In the genomic region with DNA sequence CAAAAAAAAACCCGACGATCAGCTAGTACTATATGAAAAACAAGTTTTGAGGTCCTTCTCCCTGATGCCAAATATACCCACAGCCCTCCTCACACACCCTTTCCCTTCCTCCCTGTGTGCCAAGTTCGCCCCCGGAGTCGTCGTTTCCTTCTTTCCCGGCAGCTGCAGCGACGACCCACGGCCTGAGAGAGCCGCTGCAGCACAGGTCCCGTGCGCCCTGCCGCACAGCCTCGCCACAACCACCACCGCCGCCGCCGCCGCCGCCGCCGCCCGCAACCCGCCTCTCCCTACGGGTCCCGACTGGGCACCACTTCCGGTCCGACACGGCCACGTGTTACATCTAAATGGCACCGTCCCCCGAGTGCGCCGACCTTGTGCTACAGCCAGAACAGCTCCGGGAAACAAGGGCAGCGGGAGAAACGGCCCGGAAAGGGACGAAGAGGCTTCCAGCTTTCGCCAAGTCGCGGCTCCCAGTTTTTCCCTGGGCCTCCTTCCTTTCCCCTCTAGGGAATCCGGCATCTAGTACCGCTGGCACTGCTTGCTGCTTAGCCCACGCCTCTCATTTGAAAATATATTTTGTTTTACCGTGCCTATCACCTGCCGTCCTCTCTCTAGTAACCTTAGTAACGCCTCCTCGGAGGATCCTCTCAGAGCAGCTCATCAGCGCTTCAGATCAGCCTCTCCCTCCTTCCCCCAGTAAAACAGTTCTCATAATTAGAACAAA, we compare ENCODE assay signal across 8 cellular contexts. TPM values are rescaled to one million over a fixed set of nuclear protein-coding genes. Genes with fewer than 3 reads are reported as not detected.
DNase-seq lines count a peak whose midpoint lies in the region; ATAC-seq and TF ChIP-seq lines count a peak whose summit lies in the region.

A gene with protein sequence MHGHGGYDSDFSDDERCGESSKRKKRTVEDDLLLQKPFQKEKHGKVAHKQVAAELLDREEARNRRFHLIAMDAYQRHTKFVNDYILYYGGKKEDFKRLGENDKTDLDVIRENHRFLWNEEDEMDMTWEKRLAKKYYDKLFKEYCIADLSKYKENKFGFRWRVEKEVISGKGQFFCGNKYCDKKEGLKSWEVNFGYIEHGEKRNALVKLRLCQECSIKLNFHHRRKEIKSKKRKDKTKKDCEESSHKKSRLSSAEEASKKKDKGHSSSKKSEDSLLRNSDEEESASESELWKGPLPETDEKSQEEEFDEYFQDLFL (minus strand): TSS at position 315 of the 724 bp plus-strand sequence. CDS start 2,486 bp downstream, outside the sequence.

- peaks cover under 1 to 18% (median 2%) of the 10 kb centered on the region in 3 donors for H3K36me3 Mint-ChIP-seq in immature natural killer cell

- H3K27ac ChIP-seq in VCaP = peak within 1 kb of the TSS; percentile 96
- peak within 1 kb of the TSS; percentile 62 for H3K27ac ChIP-seq in mammary epithelial cell (ENCODE audit: insufficient read depth, low read depth, low read length)
- H3K27ac ChIP-seq in smooth muscle cell (ENCODE audit: low read depth) = peak within 1 kb of the TSS; percentile 62

- H3K79me2 ChIP-seq in mammary epithelial cell (ENCODE audit: insufficient read depth, low read length) (peaks cover 14% of the 10 kb centered on the region), smooth muscle cell (ENCODE audit: low read depth) (peaks cover 17% of the 10 kb centered on the region)

- dilution Hi-C loops in mammary epithelial cell (cut with HindIII; ENCODE audit: low sequenced_read_pairs) = no loop called here

- H3K4me2 ChIP-seq in mammary epithelial cell (ENCODE audit: insufficient read depth, low read depth, low read length) (peak within 1 kb of the TSS; percentile 84), smooth muscle cell (peak within 1 kb of the TSS; percentile 89)

- ATAC-seq in GM18867 (IDR thresholded peaks at IDR 0.05; ENCODE audit: unreplicated experiment) (peak; percentile 87), HG03097 (IDR thresholded peaks at IDR 0.05; ENCODE audit: low FRiP score, unreplicated experiment) (peak; percentile 76)

- H3K27me3 ChIP-seq in mammary epithelial cell (ENCODE audit: insufficient read depth, low read length) (no peaks in the 10 kb centered on the region), smooth muscle cell (ENCODE audit: low read depth) (no peaks in the 10 kb centered on the region)

- H3K4me1 Mint-ChIP-seq in immature natural killer cell = peaks cover 2 to 7% of the 10 kb centered on the region in 2 donors

- CTCF ChIA-PET in AG04449 (lab: Yijun Ruan, JAX) (interaction anchor here (0.7 to 6.2 kb wide), 13 partner anchors 15 to 617 kb away, joined by 3 to 81 read pairs (median 4); no protein-coding TSS in a partner anchor), mammary epithelial cell (lab: Charles Lee; ENCODE audit: low non-redundant PET) (interaction anchor here (0.5 to 0.6 kb wide), 5 partner anchors 104 to 445 kb away, joined by 3 to 5 read pairs (median 3); no protein-coding TSS in a partner anchor)

- no TSS peak for BruUV-seq in mammary epithelial cell (replicated peaks; lab: Mats Ljungman, UMichigan)

- POLR2A ChIA-PET in AG04449 (lab: Yijun Ruan, JAX) = interaction anchor here (0.6 to 1.6 kb wide), 8 partner anchors 24 to 319 kb away, joined by 3 to 6 read pairs (median 3); no protein-coding TSS in a partner anchor

- in situ Hi-C loops in mammary epithelial cell (cut with MboI; ENCODE audit: low sequenced_read_pairs in 2 of 2) = loop anchor here (5.0 to 10.0 kb wide), 2 partner anchors 110 to 112 kb away; no protein-coding TSS in a partner anchor

- no peaks in the 10 kb centered on the region for H3K9me3 ChIP-seq in mammary epithelial cell (replicated peaks; ENCODE audit: insufficient read depth, low read length)
- no peaks in the 10 kb centered on the region for H3K9me3 ChIP-seq in smooth muscle cell (replicated peaks; ENCODE audit: low read depth)

- H3K36me3 ChIP-seq in mammary epithelial cell (ENCODE audit: insufficient read depth, low read length) (peaks cover 7% of the 10 kb centered on the region), smooth muscle cell (ENCODE audit: low read depth) (no peaks in the 10 kb centered on the region)

- peak within 1 kb of the TSS; percentile 94 for H2AFZ ChIP-seq in mammary epithelial cell (ENCODE audit: low read depth, low read length)
- peak within 1 kb of the TSS; percentile 98 for H2AFZ ChIP-seq in smooth muscle cell (ENCODE audit: low read depth)

- WGBS in mammary epithelial cell (ENCODE audit: low coverage, missing lambda C conversion rate) = 3% methylated on average over 18 of the region's 51 CpGs
- WGBS in smooth muscle cell (ENCODE audit: low lambda C conversion rate) = 1% methylated on average over 43 of the region's 51 CpGs

- intact Hi-C loops in mammary epithelial cell (cut with micrococcal nuclease) = loop anchor here (1.0 to 10.0 kb wide), 6 partner anchors 44 to 700 kb away; a partner anchor contains a TSS

- no peaks in the 10 kb centered on the region for H4K20me1 ChIP-seq in mammary epithelial cell (ENCODE audit: insufficient read depth, low read length)
- no peaks in the 10 kb centered on the region for H4K20me1 ChIP-seq in smooth muscle cell (ENCODE audit: low read depth)

- no peak within 1 kb of the TSS for H3K4me3 Mint-ChIP-seq in immature natural killer cell

- TF ChIP-seq CTCF in AG04449 (IDR thresholded peaks at IDR 0.05; ENCODE audit: insufficient read depth, low read length, missing control alignments) (peak; percentile 65), VCaP (conservative IDR thresholded peaks at IDR 0.05) (peak; percentile 91), mammary epithelial cell (conservative IDR thresholded peaks at IDR 0.05 in 1 of 2, IDR thresholded peaks at IDR 0.05 in 1 of 2; ENCODE audit: extremely low read depth in 1 of 2, insufficient read depth in 1 of 2, low read depth in 1 of 2, low read length in 2 of 2) (peak; percentile 37 to 56), smooth muscle cell (IDR thresholded peaks at IDR 0.05; ENCODE audit: borderline replicate concordance, insufficient read depth, poor library complexity, severe bottlenecking) (peak; percentile 37)

- no peaks in the 10 kb centered on the region for H3F3A ChIP-seq in smooth muscle cell (ENCODE audit: low read depth)

- H3K27ac Mint-ChIP-seq in immature natural killer cell = no peak within 1 kb of the TSS

- H3K27me3 Mint-ChIP-seq in immature natural killer cell (ENCODE audit: low read depth in 3 of 3) = peaks cover 0 to 1% (median 0%) of the 10 kb centered on the region in 3 donors

- peaks cover 17% of the 10 kb centered on the region for H3K4me1 ChIP-seq in mammary epithelial cell (ENCODE audit: insufficient read depth, low read length)
- peaks cover 12% of the 10 kb centered on the region for H3K4me1 ChIP-seq in smooth muscle cell (ENCODE audit: low read depth)

- peak within 1 kb of the TSS; percentile 86 for H3K4me3 ChIP-seq in AG04449 (ENCODE audit: low read depth, low read length)
- H3K4me3 ChIP-seq in mammary epithelial cell (replicated peaks in 1 of 3; ENCODE audit: insufficient read depth in 1 of 3, low read depth in 2 of 3, low read length in 3 of 3) = peak within 1 kb of the TSS; percentile 74 to 79 (median 77)
- peak within 1 kb of the TSS; percentile 62 for H3K4me3 ChIP-seq in smooth muscle cell

- DNase-seq in AG04449 (ENCODE audit: low read depth, low spot score) (peak; percentile 65), NCI-H2171 (lab: John Stamatoyannopoulos, UW) (peak; percentile 83), mammary epithelial cell (peak; percentile 88), immature natural killer cell (peak; percentile 84 to 87 (median 85)), smooth muscle cell (lab: John Stamatoyannopoulos, UW; ENCODE audit: unreplicated experiment) (peak; percentile 89)

- no peaks in the 10 kb centered on the region for H3K9me3 Mint-ChIP-seq in immature natural killer cell

- peak within 1 kb of the TSS; percentile 74 for H3K9ac ChIP-seq in mammary epithelial cell (ENCODE audit: insufficient read depth, low read length)
- H3K9ac ChIP-seq in smooth muscle cell (ENCODE audit: low read depth) = peak within 1 kb of the TSS; percentile 75

RNA-seq across cellular contexts. Expression of the gene that starts here (rescaled TPM):
- total RNA-seq in mammary epithelial cell = 10 to 100 TPM; 10.8 to 15.9 TPM
- 1.9 TPM for polyA plus RNA-seq in mammary epithelial cell
- 0.83 TPM for polyA minus RNA-seq in mammary epithelial cell
- 1 to 10 TPM; 3.0 to 4.5 (median 3.6) TPM for polyA plus RNA-seq in immature natural killer cell
- 12.3 and 12.5 TPM in 2 replicates for total RNA-seq in smooth muscle cell
- 11.2 and 14.4 TPM in 2 replicates for polyA plus RNA-seq in smooth muscle cell

Comparison
In these comparisons a context has a peak if more than half of its experiments do, and no peak if none do; other contexts are left out.
1. Peak in every context shown above with its lines: DNase-seq, ATAC-seq, H3K4me3 ChIP-seq and H3K27ac ChIP-seq.
2. CTCF ChIP-seq: peak in every context shown above with its lines; median percentile 91 in VCaP; 65 in AG04449; 46 in mammary epithelial cell; 37 in smooth muscle cell.